In genomic region chr1:21749859-21750468, GRCh38 we compare ENCODE assay signal across 1 cellular context.
A peak's percentile ranks its signal among the peaks of the same experiment; 100 is the strongest.
TF ChIP-seq lines count a peak whose summit lies in the region.

No MANE protein-coding gene starts in this region.

TF ChIP-seq in K562, 482 proteins besides CTCF, POLR2A, EP300 and RAD21 (continued from another document and continues in another):
- TF ChIP-seq RNF219 (CRISPR knock-in tag; IDR thresholded peaks at IDR 0.05) (no peak), HSF4 (CRISPR knock-in tag; IDR thresholded peaks at IDR 0.05; ENCODE audit: borderline replicate concordance) (no peak), XRCC3 (IDR thresholded peaks at IDR 0.05) (no peak), HNRNPLL (IDR thresholded peaks at IDR 0.05; ENCODE audit: low read depth, low read length, poor library complexity, severe bottlenecking) (no peak), ZKSCAN3 (CRISPR knock-in tag; IDR thresholded peaks at IDR 0.05) (no peak), LCOR (CRISPR knock-in tag; IDR thresholded peaks at IDR 0.05) (peak; percentile 98), IFI16 (CRISPR knock-in tag; IDR thresholded peaks at IDR 0.05) (no peak), ZNF76 (CRISPR knock-in tag; IDR thresholded peaks at IDR 0.05; ENCODE audit: borderline replicate concordance) (no peak), ZNF407 (IDR thresholded peaks at IDR 0.05; ENCODE audit: low read depth) (no peak), RREB1 (CRISPR knock-in tag; IDR thresholded peaks at IDR 0.05) (peak; percentile 99), CHD4 (IDR thresholded peaks at IDR 0.05; ENCODE audit: insufficient read depth, insufficient replicate concordance, low read depth, low read length, poor library complexity, severe bottlenecking) (no peak), NELFE (IDR thresholded peaks at IDR 0.05; ENCODE audit: insufficient read depth, insufficient read length) (no peak), RBBP5 (IDR thresholded peaks at IDR 0.05; ENCODE audit: borderline replicate concordance, insufficient read depth, low read length, poor library complexity, severe bottlenecking) (no peak), RHOXF2B (CRISPR knock-in tag; conservative IDR thresholded peaks at IDR 0.05) (no peak), FOXA3 (CRISPR knock-in tag; conservative IDR thresholded peaks at IDR 0.05 in 1 of 2, IDR thresholded peaks at IDR 0.05 in 1 of 2) (no peak), BDP1 (IDR thresholded peaks at IDR 0.05; ENCODE audit: insufficient read depth, insufficient read length) (no peak), GTF2A2 (tag; IDR thresholded peaks at IDR 0.05) (no peak), ESRRA (IDR thresholded peaks at IDR 0.05; ENCODE audit: borderline replicate concordance, low read depth) (peak; percentile 73; the same call in 1 of the 2 replicates), ZBTB26 (CRISPR knock-in tag; IDR thresholded peaks at IDR 0.05) (peak; percentile 68; the same call in 1 of the 2 replicates), ZNF253 (CRISPR knock-in tag; conservative IDR thresholded peaks at IDR 0.05) (no peak), TRIM28 (IDR thresholded peaks at IDR 0.05) (peak; percentile 44; the same call in 1 of the 2 replicates), NCOA4 (IDR thresholded peaks at IDR 0.05; ENCODE audit: partially characterized antibody) (no peak), GMEB1 (CRISPR knock-in tag; IDR thresholded peaks at IDR 0.05) (no peak), RCOR1 (IDR thresholded peaks at IDR 0.05; ENCODE audit: borderline replicate concordance in 1 of 2, low read depth in 2 of 2, low read length in 2 of 2) (peak; percentile 95 to 99), NFYB (IDR thresholded peaks at IDR 0.05; ENCODE audit: extremely low read depth, insufficient read length) (no peak), ESRRB (CRISPR knock-in tag; IDR thresholded peaks at IDR 0.05; ENCODE audit: borderline replicate concordance) (no peak), PURB (CRISPR knock-in tag; IDR thresholded peaks at IDR 0.05; ENCODE audit: low read depth) (no peak), FOXA1 (IDR thresholded peaks at IDR 0.05; ENCODE audit: borderline replicate concordance) (no peak), FOXO4 (CRISPR knock-in tag; IDR thresholded peaks at IDR 0.05) (no peak), GATAD2B (IDR thresholded peaks at IDR 0.05; ENCODE audit: borderline replicate concordance) (0 out of 2 replicates have a peak, but pooled peaks have one; percentile 65), GATAD2A (IDR thresholded peaks at IDR 0.05) (peak; percentile 68; the same call in 1 of the 2 replicates), FOXP4 (CRISPR knock-in tag; IDR thresholded peaks at IDR 0.05; ENCODE audit: borderline replicate concordance) (no peak)
